In genomic region chr1:50214764-50215163, GRCh38 we compare ENCODE assay signal across 22 cellular contexts.
A peak's percentile ranks its signal among the peaks of the same experiment; 100 is the strongest.
DNase-seq lines count a peak whose midpoint lies in the region; ATAC-seq and TF ChIP-seq lines count a peak whose summit lies in the region.
"Had no signal": no experiment of that assay in that cellular context is flagged by ENCODE, and none has a peak within 500 bp of the region (broad histone marks: within the 10 kb centered on the region; RNA-seq: fewer than 3 reads in every experiment).

No MANE protein-coding gene starts in this region.

- no peak overlapping the region for H3K27ac Mint-ChIP-seq in WTC11
- H3K27ac Mint-ChIP-seq in activated CD4-positive, alpha-beta memory T cell treated with anti-CD3 and anti-CD28 coated beads for 36 hours = no peak overlapping the region
- H3K27ac Mint-ChIP-seq: CD4-positive, alpha-beta memory T cell; IgD-negative memory B cell had no signal

- CTCF ChIA-PET in WTC11 (lab: Charles Lee) = interaction anchor here (1.3 kb wide), 1 partner anchor 134 kb away, joined by 3 read pairs; no protein-coding TSS in a partner anchor
- CTCF ChIA-PET in activated CD4-positive, alpha-beta memory T cell treated with anti-CD3 and anti-CD28 coated beads for 36 hours (lab: Charles Lee) = interaction anchor here (1.1 kb wide), 1 partner anchor 118 kb away, joined by 3 read pairs; no protein-coding TSS in a partner anchor

- no peak for TF ChIP-seq CTCF in DND-41 (IDR thresholded peaks at IDR 0.05; ENCODE audit: borderline replicate concordance, extremely low read depth, low read length, poor library complexity, severe bottlenecking)
- TF ChIP-seq CTCF in WTC11 (IDR thresholded peaks at IDR 0.05) = no peak
- TF ChIP-seq CTCF in right lobe of liver (IDR thresholded peaks at IDR 0.05) = peak in 1 of 4 donors; percentile 26
- no peak for TF ChIP-seq CTCF in uterus (IDR thresholded peaks at IDR 0.05)

- intact Hi-C loops in right lobe of liver (cut with DNase I) = no loop called here
- intact Hi-C loops in activated CD4-positive, alpha-beta memory T cell treated with anti-CD3 and anti-CD28 coated beads for 36 hours (cut with micrococcal nuclease) = no loop called here
- intact Hi-C loops in uterus (cut with DNase I; ENCODE audit: low total_unique reads) = no loop called here

- no peaks in the 10 kb centered on the region for H3K36me3 Mint-ChIP-seq in WTC11
- H3K36me3 Mint-ChIP-seq in activated CD4-positive, alpha-beta memory T cell treated with anti-CD3 and anti-CD28 coated beads for 36 hours = no peaks in the 10 kb centered on the region
- H3K36me3 Mint-ChIP-seq: CD4-positive, alpha-beta memory T cell; IgD-negative memory B cell had no signal

- H3K79me2 ChIP-seq in DND-41 (ENCODE audit: insufficient read depth, low read length) = no peaks in the 10 kb centered on the region

- H3K27me3 ChIP-seq in DND-41 (ENCODE audit: insufficient read depth, low read length, poor library complexity) (peaks cover 5% of the 10 kb centered on the region), right lobe of liver (no peaks in the 10 kb centered on the region), uterus (no peaks in the 10 kb centered on the region)
- H3K27me3 ChIP-seq: BLaER1 treated with 17β-estradiol and CSF1 and Interleukin-3, amounts not matched to agents 10 nM and 100 nM had no signal

- POLR2A ChIA-PET in WTC11 (lab: Charles Lee) = no interaction called here
- POLR2A ChIA-PET in activated CD4-positive, alpha-beta memory T cell treated with anti-CD3 and anti-CD28 coated beads for 36 hours (lab: Charles Lee) = no interaction called here

- H2AFZ ChIP-seq in DND-41 (ENCODE audit: low read depth, low read length) = no peak overlapping the region
- H2AFZ ChIP-seq: GM23248 had no signal

- TF ChIP-seq POLR2A in right lobe of liver (IDR thresholded peaks at IDR 0.05) (no peak), uterus (IDR thresholded peaks at IDR 0.05) (no peak)

- H3K36me3 ChIP-seq in DND-41 (ENCODE audit: insufficient read depth, low read length) (no peaks in the 10 kb centered on the region), right lobe of liver (no peaks in the 10 kb centered on the region), uterus (no peaks in the 10 kb centered on the region)
- H3K36me3 ChIP-seq: BLaER1 treated with 17β-estradiol and CSF1 and Interleukin-3, amounts not matched to agents 10 nM and 100 nM; HAP-1 had no signal

- no peaks in the 10 kb centered on the region for H3K4me1 Mint-ChIP-seq in WTC11
- no peaks in the 10 kb centered on the region for H3K4me1 Mint-ChIP-seq in activated CD4-positive, alpha-beta memory T cell treated with anti-CD3 and anti-CD28 coated beads for 36 hours (ENCODE audit: low read depth)
- H3K4me1 Mint-ChIP-seq: CD4-positive, alpha-beta memory T cell; IgD-negative memory B cell had no signal

- WGBS in right lobe of liver (ENCODE audit: insufficient coverage, low coverage, low lambda C conversion rate, missing lambda C conversion rate) = 30% methylated on average over 2 of the region's 7 CpGs

- no peak overlapping the region for H3K27ac ChIP-seq in DND-41 (ENCODE audit: low read length)
- no peak overlapping the region for H3K27ac ChIP-seq in right lobe of liver
- H3K27ac ChIP-seq in uterus = no peak overlapping the region
- H3K27ac ChIP-seq: BLaER1 treated with 17β-estradiol and CSF1 and Interleukin-3, amounts not matched to agents 10 nM and 100 nM; GM23248; HL-60 had no signal

- H3K4me3 Mint-ChIP-seq in WTC11 = no peak overlapping the region
- H3K4me3 Mint-ChIP-seq in activated CD4-positive, alpha-beta memory T cell treated with anti-CD3 and anti-CD28 coated beads for 36 hours = no peak overlapping the region
- H3K4me3 Mint-ChIP-seq: CD4-positive, alpha-beta memory T cell; IgD-negative memory B cell had no signal

- no peaks in the 10 kb centered on the region for H4K20me1 ChIP-seq in DND-41 (ENCODE audit: insufficient read depth, low read length)
- H4K20me1 ChIP-seq: BLaER1 treated with 17β-estradiol and CSF1 and Interleukin-3, amounts not matched to agents 10 nM and 100 nM had no signal

- DNase-seq in DND-41 (peak; percentile 30), NCI-H1694 (lab: John Stamatoyannopoulos, UW) (peak; percentile 86), WTC11 (ENCODE audit: low spot score) (no peak), right lobe of liver (peak; percentile 77 to 88 (median 86)), uterus (no peak)
- DNase-seq in stimulated activated naive CD4-positive, alpha-beta T cell treated with Interleukin-2 at 50 U/mL for 16 hours (lab: John Stamatoyannopoulos, UW) = no peak
- DNase-seq in activated CD4-positive, alpha-beta memory T cell treated with anti-CD3 and anti-CD28 coated beads for 36 hours = no peak
- DNase-seq: Caco-2; CD4-positive, alpha-beta memory T cell; EL; GF-D8; GM23248; NCI-H1105; NCI-H2081 treated with DMSO at 0.1 percent for 48 hours; NCI-H446 treated with DMSO at 0.1 percent for 48 hours; NK-92 treated with Interleukin-12 subunit alpha and Interleukin-12 subunit beta, amount 100 ng/mL, for 24 hours had no signal

- H3K9ac ChIP-seq in DND-41 (ENCODE audit: low read depth, low read length) = no peak overlapping the region
- H3K9ac ChIP-seq: BLaER1 treated with 17β-estradiol and CSF1 and Interleukin-3, amounts not matched to agents 10 nM and 100 nM; GM23248 had no signal

- ATAC-seq in DND-41 (ENCODE audit: insufficient read depth, low read depth) (peak; percentile 53), WTC11 (peak; percentile 50; the same call in 1 of the 2 replicates), right lobe of liver (peak; percentile 95 to 99 (median 96))
- ATAC-seq: Panc1, SK-N-SH treated with all-trans-retinoic acid at 6 μM for 48 hours had no signal

- H3K4me3 ChIP-seq in DND-41 (ENCODE audit: low read depth in 1 of 2, low read length in 2 of 2) (no peak overlapping the region), right lobe of liver (no peak overlapping the region), uterus (no peak overlapping the region)
- H3K4me3 ChIP-seq: BLaER1 treated with 17β-estradiol and CSF1 and Interleukin-3, amounts not matched to agents 10 nM and 100 nM; GM23248; HAP-1 had no signal

- H3K27me3 Mint-ChIP-seq in WTC11 (ENCODE audit: low read depth) = no peaks in the 10 kb centered on the region; the same call in 1 of the 2 replicates
- H3K27me3 Mint-ChIP-seq in activated CD4-positive, alpha-beta memory T cell treated with anti-CD3 and anti-CD28 coated beads for 36 hours = peaks cover under 1% of the 10 kb centered on the region

- no peak overlapping the region for H3K4me2 ChIP-seq in DND-41 (ENCODE audit: insufficient read depth, low read length)

- H3K9me3 Mint-ChIP-seq in WTC11 = no peaks in the 10 kb centered on the region
- H3K9me3 Mint-ChIP-seq in activated CD4-positive, alpha-beta memory T cell treated with anti-CD3 and anti-CD28 coated beads for 36 hours = no peaks in the 10 kb centered on the region
- H3K9me3 Mint-ChIP-seq: IgD-negative memory B cell had no signal

- H3K4me1 ChIP-seq in DND-41 (ENCODE audit: insufficient read depth, low read length) (no peaks in the 10 kb centered on the region), right lobe of liver (peaks cover 0 to 14% (median 0%) of the 10 kb centered on the region in 4 donors), uterus (no peaks in the 10 kb centered on the region)
- H3K4me1 ChIP-seq: Caco-2, HAP-1 had no signal

- H3K9me3 ChIP-seq in DND-41 (ENCODE audit: insufficient read depth, low read length, severe bottlenecking) (no peaks in the 10 kb centered on the region), right lobe of liver (no peaks in the 10 kb centered on the region), uterus (no peaks in the 10 kb centered on the region)
- H3K9me3 ChIP-seq: Caco-2, HAP-1 had no signal

TF ChIP-seq in WTC11, 78 proteins besides CTCF, POLR2A, EP300 and RAD21:
- TF ChIP-seq FOXP1 (CRISPR knock-in tag; IDR thresholded peaks at IDR 0.05; ENCODE audit: borderline replicate concordance) = no peak
- TF ChIP-seq GABPB1 (CRISPR knock-in tag; IDR thresholded peaks at IDR 0.05) = peak; percentile 65

Comparison
In these comparisons a context has a peak if more than half of its experiments do, and no peak if none do; other contexts are left out.
1. DNase-seq: peak in DND-41 (single experiment), NCI-H1694 (single experiment) and right lobe of liver (3 of 3); none in WTC11 (single experiment), stimulated activated naive CD4-positive, alpha-beta T cell treated with Interleukin-2 at 50 U/mL for 16 hours (single experiment), activated CD4-positive, alpha-beta memory T cell treated with anti-CD3 and anti-CD28 coated beads for 36 hours (single experiment) and uterus (0 of 2).
2. Peak in every context shown above with its lines, with median percentiles within 50 percentile points of each other: ATAC-seq.